ENCODE assay signal across 8 cellular contexts in genomic region chr2:109751572-109751971, GRCh38. TPM values are rescaled to one million over a fixed set of nuclear protein-coding genes. Genes with fewer than 3 reads are reported as not detected.
DNase-seq lines count a peak whose midpoint lies in the region; ATAC-seq, FAIRE-seq and TF ChIP-seq lines count a peak whose summit lies in the region.
"Not testable (repeated sequence)": the region's sequence is repeated elsewhere in the genome, so short reads cannot be mapped to it uniquely, and the experiment has no call there.

No MANE protein-coding gene starts in this region.

- H3K4me1 ChIP-seq in A549; DND-41 (ENCODE audit: insufficient read depth, low read length); GM23338 (ENCODE audit: insufficient read depth); Panc1 (ENCODE audit: control insufficient read depth, insufficient read depth, low read length); GM12878 (ENCODE audit: control insufficient read depth, insufficient read depth, low read length); K562 (replicated peaks in 1 of 2; ENCODE audit: control insufficient read depth in 2 of 2, insufficient read depth in 2 of 2, low read length in 2 of 2); HepG2 (ENCODE audit: insufficient read depth, low read length): not testable (repeated sequence)

- not testable (repeated sequence) for H3K9me3 Mint-ChIP-seq in GM23338, WTC11

- H3K9me1 ChIP-seq in K562 (ENCODE audit: control insufficient read depth, insufficient read depth, low read length) = not testable (repeated sequence)

- WGBS in A549 (ENCODE audit: missing lambda C conversion rate) = no CpG with 5 or more reads among the region's 6 CpGs
- no CpG with 5 or more reads among the region's 6 CpGs for WGBS in GM12878 (ENCODE audit: insufficient coverage, insufficient replicate concordance, low lambda C conversion rate, missing lambda C conversion rate)
- no CpG with 5 or more reads among the region's 6 CpGs for whole genome bisulfite sequencing in K562 (ENCODE audit: insufficient coverage, low coverage, missing lambda C conversion rate)
- no CpG with 5 or more reads among the region's 6 CpGs for WGBS in HepG2 (ENCODE audit: low lambda C conversion rate)

- not testable (repeated sequence) for H3K9me3 ChIP-seq in A549; DND-41 (ENCODE audit: insufficient read depth, low read length, severe bottlenecking); Panc1 (ENCODE audit: control insufficient read depth, insufficient read depth, low read depth, low read length); GM12878 (replicated peaks; ENCODE audit: control insufficient read depth, insufficient read depth, low read length); K562 (replicated peaks; ENCODE audit: control insufficient read depth, insufficient read depth, low read depth, low read length); HepG2 (ENCODE audit: low read length)

- H3K27ac Mint-ChIP-seq in GM23338, WTC11: not testable (repeated sequence)

- not testable (repeated sequence) for H3K9me2 ChIP-seq in GM23338 (ENCODE audit: insufficient read depth)

- not testable (repeated sequence) for H3K4me2 ChIP-seq in A549; DND-41 (ENCODE audit: insufficient read depth, low read length); GM23338; GM12878 (ENCODE audit: control insufficient read depth, insufficient read depth); K562 (ENCODE audit: insufficient read depth, low read length); HepG2 (ENCODE audit: low read depth, low read length)

- POLR2A ChIA-PET in A549 (lab: Yijun Ruan, JAX); Panc1 (lab: Charles Lee); WTC11 (lab: Charles Lee); GM12878 (lab: Charles Lee); K562 (lab: Yijun Ruan, JAX); HepG2 (lab: Yijun Ruan, JAX): not testable (repeated sequence)

- not testable (repeated sequence) for H3F3A ChIP-seq in GM23338 (replicated peaks; ENCODE audit: low read depth)

- not testable (repeated sequence) for FAIRE-seq in A549 (lab: Jason Lieb, UNC); GM12878 (lab: Jason Lieb, UNC); K562 (lab: Jason Lieb, UNC); HepG2 (lab: Jason Lieb, UNC)

- SMC1A ChIA-PET in GM12878 (lab: Charles Lee; ENCODE audit: uncharacterized antibody, unreplicated experiment) = not testable (repeated sequence)

- not testable (repeated sequence) for H3K9ac ChIP-seq in DND-41 (ENCODE audit: low read depth, low read length); GM12878 (ENCODE audit: control insufficient read depth, insufficient read depth, low read length); K562 (ENCODE audit: insufficient read depth in 1 of 2, low read depth in 2 of 2, low read length in 2 of 2); HepG2 (ENCODE audit: insufficient read depth, low read depth, low read length)

- not testable (repeated sequence) for TF ChIP-seq CTCF in A549 (IDR thresholded peaks at IDR 0.05); DND-41 (IDR thresholded peaks at IDR 0.05; ENCODE audit: borderline replicate concordance, extremely low read depth, low read length, poor library complexity, severe bottlenecking); GM23338 (conservative IDR thresholded peaks at IDR 0.05; ENCODE audit: low read depth in 2 of 2); Panc1 (IDR thresholded peaks at IDR 0.05); WTC11 (IDR thresholded peaks at IDR 0.05); GM12878 (IDR thresholded peaks at IDR 0.05 in 2 of 3, conservative IDR thresholded peaks at IDR 0.05 in 1 of 3; ENCODE audit: control insufficient read depth in 2 of 3, extremely low read depth in 1 of 3, insufficient read depth in 1 of 3, low read depth in 3 of 3, low read length in 3 of 3); K562 (IDR thresholded peaks at IDR 0.05 in 2 of 3, conservative IDR thresholded peaks at IDR 0.05 in 1 of 3; ENCODE audit: insufficient read depth in 2 of 3, low read depth in 1 of 3, low read length in 3 of 3); HepG2 (CRISPR knock-in tag; IDR thresholded peaks at IDR 0.05)

- not testable (repeated sequence) for H3K36me3 ChIP-seq in DND-41 (ENCODE audit: insufficient read depth, low read length); GM23338 (ENCODE audit: insufficient read depth); Panc1 (ENCODE audit: control insufficient read depth, insufficient read depth, low read length); GM12878 (ENCODE audit: control insufficient read depth in 2 of 2, insufficient read depth in 2 of 2, low read length in 1 of 2); K562 (ENCODE audit: control insufficient read depth, insufficient read depth, low read length); HepG2 (replicated peaks in 1 of 2; ENCODE audit: control insufficient read depth in 1 of 2, insufficient read depth in 2 of 2, low read length in 2 of 2)

- not testable (repeated sequence) for H3K36me3 Mint-ChIP-seq in GM23338 (ENCODE audit: low read depth); WTC11

- CTCF ChIA-PET in A549 (lab: Yijun Ruan, JAX); Panc1 (lab: Charles Lee); WTC11 (lab: Charles Lee); GM12878 (lab: Yijun Ruan, JAX); K562 (lab: Yijun Ruan, JAX; ENCODE audit: low intra/inter-chr PET ratio); HepG2 (lab: Yijun Ruan, JAX; ENCODE audit: low intra/inter-chr PET ratio, low total read pairs): not testable (repeated sequence)

- not testable (repeated sequence) for H3K4me1 Mint-ChIP-seq in GM23338, WTC11

- H3K27ac ChIP-seq in A549; DND-41 (ENCODE audit: low read length); GM23338 (ENCODE audit: low read depth); Panc1 (ENCODE audit: low read length); GM12878 (ENCODE audit: control insufficient read depth, insufficient read depth); K562 (ENCODE audit: extremely low read depth, low read depth, low read length); HepG2 (ENCODE audit: extremely low read length, insufficient read depth, low read length): not testable (repeated sequence)

- BruUV-seq in Panc1 (replicated peaks; lab: Mats Ljungman, UMichigan); GM12878 (replicated peaks; lab: Mats Ljungman, UMichigan); K562 (replicated peaks; lab: Mats Ljungman, UMichigan); HepG2 (replicated peaks; lab: Mats Ljungman, UMichigan): not testable (repeated sequence)

- in situ Hi-C loops in Panc1 (cut with HindIII; ENCODE audit: low pct_unique_long_range_greater_than_20kb, low sequenced_read_pairs); GM12878 (cut with MboI); K562 (cut with MboI); HepG2 (cut with HindIII; ENCODE audit: extremely low pct_ligation_motif_present, low pct_unique_long_range_greater_than_20kb): not testable (repeated sequence)

- intact Hi-C loops in Panc1 (cut with micrococcal nuclease; ENCODE audit: unreplicated experiment); GM12878 (cut with micrococcal nuclease; ENCODE audit: unreplicated experiment); K562 (cut with micrococcal nuclease); HepG2 (cut with micrococcal nuclease; ENCODE audit: unreplicated experiment): not testable (repeated sequence)

- not testable (repeated sequence) for TF ChIP-seq EP300 in A549 (IDR thresholded peaks at IDR 0.05); GM12878 (IDR thresholded peaks at IDR 0.05; ENCODE audit: borderline replicate concordance in 1 of 2, control insufficient read depth in 1 of 2, low read depth in 2 of 2, low read length in 2 of 2); K562 (IDR thresholded peaks at IDR 0.05; ENCODE audit: low read length); HepG2 (IDR thresholded peaks at IDR 0.05; ENCODE audit: low read depth in 2 of 2, low read length in 2 of 2); HepG2 (CRISPR knock-in tag; IDR thresholded peaks at IDR 0.05; ENCODE audit: borderline replicate concordance)

- H3K79me2 ChIP-seq in DND-41 (ENCODE audit: insufficient read depth, low read length); GM23338 (replicated peaks; ENCODE audit: insufficient read depth); GM12878 (ENCODE audit: control insufficient read depth, insufficient read depth, low read length); K562 (ENCODE audit: control insufficient read depth, insufficient read depth, low read length); HepG2 (ENCODE audit: insufficient read depth, low read length): not testable (repeated sequence)

- H3K4me3 ChIP-seq in A549; DND-41 (ENCODE audit: low read depth in 1 of 2, low read length in 2 of 2); GM23338; Panc1 (ENCODE audit: low read depth in 2 of 2, low read length in 2 of 2); GM12878; K562; HepG2 (replicated peaks in 1 of 3; ENCODE audit: insufficient read depth in 1 of 3, low read depth in 2 of 3, low read length in 3 of 3): not testable (repeated sequence)

- DNase-seq in A549 (ENCODE audit: low read depth in 1 of 2, low spot score in 1 of 2); DND-41; GM23338 (ENCODE audit: low spot score); Panc1 (ENCODE audit: low read depth, low spot score); WTC11 (ENCODE audit: low spot score); GM12878 (ENCODE audit: low read depth, low spot score); K562 (ENCODE audit: extremely low read depth in 1 of 4, low spot score in 3 of 4); HepG2 (ENCODE audit: low spot score): not testable (repeated sequence)

- H2AFZ ChIP-seq in DND-41 (ENCODE audit: low read depth, low read length); GM23338; GM12878 (ENCODE audit: control insufficient read depth, low read depth, low read length); K562 (ENCODE audit: low read depth, low read length); HepG2 (ENCODE audit: low read length): not testable (repeated sequence)

- H3K4me3 Mint-ChIP-seq in GM23338, WTC11: not testable (repeated sequence)

- not testable (repeated sequence) for TF ChIP-seq RAD21 in A549 (conservative IDR thresholded peaks at IDR 0.05 in 1 of 2, IDR thresholded peaks at IDR 0.05 in 1 of 2); GM12878 (IDR thresholded peaks at IDR 0.05; ENCODE audit: insufficient read depth, low read depth, low read length); K562 (CRISPR knock-in tag; conservative IDR thresholded peaks at IDR 0.05 in 1 of 2, IDR thresholded peaks at IDR 0.05 in 1 of 2); HepG2 (CRISPR knock-in tag; IDR thresholded peaks at IDR 0.05)

- not testable (repeated sequence) for H3K27me3 ChIP-seq in DND-41 (ENCODE audit: insufficient read depth, low read length, poor library complexity); GM23338 (ENCODE audit: insufficient read depth); Panc1 (ENCODE audit: control insufficient read depth, insufficient read depth, low read length); GM12878 (replicated peaks in 1 of 2; ENCODE audit: control insufficient read depth in 2 of 2, insufficient read depth in 2 of 2, low read length in 1 of 2); K562 (ENCODE audit: control insufficient read depth in 2 of 2, insufficient read depth in 2 of 2, low read length in 2 of 2); HepG2 (ENCODE audit: control insufficient read depth in 1 of 2, insufficient read depth in 2 of 2, low read length in 2 of 2)

- peak; percentile 54 to 68; a peak in 5 of 6 replicates for ATAC-seq in A549
- ATAC-seq in DND-41 (ENCODE audit: insufficient read depth, low read depth) = peak; percentile 49; the same call in 1 of the 3 replicates
- peak; percentile 79 for ATAC-seq in GM23338
- ATAC-seq in Panc1 = peak; percentile 62
- ATAC-seq in WTC11 = peak; percentile 69
- peak; percentile 34; the same call in 2 of the 3 replicates for ATAC-seq in GM12878
- peak; percentile 27; the same call in 2 of the 3 replicates for ATAC-seq in K562
- ATAC-seq in HepG2 = peak; percentile 46; the same call in 1 of the 3 replicates

- not testable (repeated sequence) for H4K20me1 ChIP-seq in DND-41 (ENCODE audit: insufficient read depth, low read length); GM23338 (replicated peaks; ENCODE audit: insufficient read depth); GM12878 (ENCODE audit: control insufficient read depth, insufficient read depth); K562 (replicated peaks; ENCODE audit: control insufficient read depth, insufficient read depth, low read length); HepG2 (ENCODE audit: insufficient read depth, low read length)

- H3K27me3 Mint-ChIP-seq in GM23338 (ENCODE audit: insufficient read depth, low read depth, poor library complexity); WTC11 (ENCODE audit: low read depth): not testable (repeated sequence)

- TF ChIP-seq POLR2A in A549 (IDR thresholded peaks at IDR 0.05; ENCODE audit: low read length); GM12878 (IDR thresholded peaks at IDR 0.05; ENCODE audit: low read depth, low read length); K562 (conservative IDR thresholded peaks at IDR 0.05); HepG2 (IDR thresholded peaks at IDR 0.05; ENCODE audit: insufficient read depth in 1 of 2, low read depth in 2 of 2, low read length in 2 of 2): not testable (repeated sequence)

- RAD21 ChIA-PET in GM12878 (lab: Charles Lee; ENCODE audit: unreplicated experiment) = not testable (repeated sequence)

RNA-seq across cellular contexts. Expression of gene RGPD5, which starts 42.5 kb away (rescaled TPM):
- polyA plus RNA-seq in A549 (2011; rRNA removed) (16.9 and 24.8 TPM in 2 replicates), A549 (2017; fragmentation: RNase III; extraction: RNeasy Plus Mini Kit Qiagen cat#74134 plus additional on column Dnase treatment) (9.8 to 10.8 TPM (median 9.9 TPM) in 3 replicates), GM23338 (2016; fragmentation: Nextera tagmentation; extraction: Ambion mirVana) (4.3 and 7.3 TPM in 2 replicates), GM12878 (2011; rRNA removed) (3.4 and 4.1 TPM in 2 replicates), GM12878 (2014; fragmentation: Illumina TruSeq; extraction: Trizol) (1.8 and 2.7 TPM in 2 replicates), GM12878 (2014; fragmentation: Nextera tagmentation; extraction: Ambion mirVana) (under 1 TPM; 0.13 to 0.72 TPM), GM12878 (2014; rRNA removed) (4.1 and 12.4 TPM in 2 replicates), GM12878 (2016; fragmentation: Nextera tagmentation; extraction: Ambion mirVana) (1 to 10 TPM; 3.1 to 4.9 TPM), K562 (2011; rRNA removed) (0.73 and 3.6 TPM in 2 replicates), K562 (2014; fragmentation: Illumina TruSeq; extraction: Trizol) (0.11 and 5.0 TPM in 2 replicates), K562 (2014; fragmentation: Nextera tagmentation; extraction: Ambion mirVana) (under 1 TPM; 0.30 to 0.77 TPM), K562 (2014; rRNA removed) (0.68 and 1.1 TPM in 2 replicates), HepG2 (2011; rRNA removed) (12.0 and 13.4 TPM in 2 replicates)
- polyA plus RNA-seq in A549 (2012; cell fraction: cytosol; rRNA removed) = 3.4 and 5.3 TPM in 2 replicates
- 8.5 and 14.5 TPM in 2 replicates for polyA plus RNA-seq in A549 (2012; cell fraction: nucleus; rRNA removed)
- 15.4 and 22.8 TPM in 2 replicates for polyA minus RNA-seq in A549 (2011; rRNA and poly(A)+ RNA removed)
- 15.4 and 18.0 TPM in 2 replicates for total RNA-seq in GM23338 (2014; rRNA removed; shearing (Covaris generic))
- total RNA-seq in Panc1 (2021; ENCODE audit: unreplicated experiment) (97.9 TPM), WTC11 (2021) (33.8 to 36.5 TPM (median 34.7 TPM) in 3 replicates), GM12878 (2014; rRNA removed) (6.7 and 8.2 TPM in 2 replicates), GM12878 (2014; rRNA removed; fragmentation: Illumina TruSeq; extraction: Trizol) (7.9 and 8.1 TPM in 2 replicates), GM12878 (2021) (9.6 and 14.1 TPM in 2 replicates), K562 (2014; rRNA removed) (0.45 and 8.8 TPM in 2 replicates), K562 (2014; rRNA removed; fragmentation: Illumina TruSeq; extraction: Trizol) (2.8 and 5.2 TPM in 2 replicates), K562 (2015; rRNA removed; fragmentation: Illumina TruSeq; extraction: Trizol) (3.0 and 5.5 TPM in 2 replicates), K562 (2021) (1.4 and 2.5 TPM in 2 replicates), HepG2 (2016; rRNA removed; fragmentation: Illumina TruSeq; extraction: Trizol) (9.4 and 16.4 TPM in 2 replicates)
- 18.3 TPM for polyA plus RNA-seq in Panc1 (2012; ENCODE audit: insufficient read length)
- total RNA-seq in GM12878 (2013; cell fraction: nucleolus; rRNA removed) = 304 and 368 TPM in 2 replicates
- polyA plus RNA-seq in GM12878 (2011; ENCODE audit: low read depth) = 0.38 TPM
- 1.4 and 1.7 TPM in 2 replicates for polyA plus RNA-seq in GM12878 (2011; cell fraction: cytosol; rRNA removed)
- 4.9 and 14.5 TPM in 2 replicates for polyA plus RNA-seq in GM12878 (2011; cell fraction: nucleus; rRNA removed)
- polyA plus RNA-seq in GM12878 (2012) = 1.4 and 3.7 TPM in 2 replicates
- polyA minus RNA-seq in GM12878 (2011; rRNA and poly(A)+ RNA removed) = 4.3 and 5.3 TPM in 2 replicates
- 2.2 TPM in 1 of 2 replicates, not detected in the other for polyA minus RNA-seq in GM12878 (2011; cell fraction: cytosol; rRNA and poly(A)+ RNA removed)
- 5.9 and 13.2 TPM in 2 replicates for polyA minus RNA-seq in GM12878 (2011; cell fraction: nucleus; rRNA and poly(A)+ RNA removed)
- 7.2 and 24.4 TPM in 2 replicates for total RNA-seq in K562 (2011; cell fraction: chromatin; rRNA removed; ENCODE audit: low replicate concordance)
- 4.5 and 5.7 TPM in 2 replicates for total RNA-seq in K562 (2011; cell fraction: nucleolus; rRNA removed)
- 12.9 and 15.2 TPM in 2 replicates for total RNA-seq in K562 (2011; cell fraction: nucleoplasm; rRNA removed)
- 0.04 TPM in 1 of 2 replicates, not detected in the other for polyA plus RNA-seq in K562 (2011; cell fraction: cytosol; rRNA removed)
- polyA plus RNA-seq in K562 (2011; cell fraction: nucleus; rRNA removed) = 2.5 and 3.4 TPM in 2 replicates
- polyA plus RNA-seq in K562 (2012) = 4.1 and 7.4 TPM in 2 replicates
- polyA minus RNA-seq in K562 (2011; rRNA and poly(A)+ RNA removed) = 5.7 and 7.3 TPM in 2 replicates
- 4.2 TPM in 1 of 2 replicates, not detected in the other for polyA minus RNA-seq in K562 (2011; cell fraction: cytosol; rRNA and poly(A)+ RNA removed)
- 3.0 and 4.0 TPM in 2 replicates for polyA minus RNA-seq in K562 (2011; cell fraction: nucleus; rRNA and poly(A)+ RNA removed)
- 2.0 and 5.9 TPM in 2 replicates for total RNA-seq in HepG2 (2016; cell fraction: cytosol; rRNA removed; fragmentation: Illumina TruSeq; extraction: Trizol; ENCODE audit: low read depth)
- total RNA-seq in HepG2 (2016; cell fraction: insoluble cytoplasmic fraction; rRNA removed; fragmentation: Illumina TruSeq; extraction: Trizol) = 14.9 and 24.6 TPM in 2 replicates
- total RNA-seq in HepG2 (2016; cell fraction: membrane; rRNA removed; fragmentation: Illumina TruSeq; extraction: Trizol) = 1.9 and 3.4 TPM in 2 replicates
- 35.4 and 37.7 TPM in 2 replicates for total RNA-seq in HepG2 (2016; cell fraction: nucleus; rRNA removed; fragmentation: Illumina TruSeq; extraction: Trizol)
- 4.7 and 13.0 TPM in 2 replicates for polyA plus RNA-seq in HepG2 (2011; cell fraction: cytosol; rRNA removed)
- 22.3 and 25.1 TPM in 2 replicates for polyA plus RNA-seq in HepG2 (2011; cell fraction: nucleus; rRNA removed)
- 4.0 and 4.8 TPM in 2 replicates for polyA plus RNA-seq in HepG2 (2012)
- not detected in 2 replicates for polyA plus RNA-seq in HepG2 (2016; cell fraction: cytosol; fragmentation: Illumina TruSeq; extraction: Trizol; ENCODE audit: low read depth)
- 2.3 and 3.8 TPM in 2 replicates for polyA plus RNA-seq in HepG2 (2016; cell fraction: insoluble cytoplasmic fraction; fragmentation: Illumina TruSeq; extraction: Trizol; ENCODE audit: low read depth)
- polyA plus RNA-seq in HepG2 (2016; cell fraction: membrane; fragmentation: Illumina TruSeq; extraction: Trizol; ENCODE audit: low read depth) = 0.05 TPM in 1 of 2 replicates, not detected in the other
- 23.4 and 31.9 TPM in 2 replicates for polyA plus RNA-seq in HepG2 (2016; cell fraction: nucleus; fragmentation: Illumina TruSeq; extraction: Trizol; ENCODE audit: insufficient read depth, low read depth)
- 5.1 and 19.6 TPM in 2 replicates for polyA minus RNA-seq in HepG2 (2011; rRNA and poly(A)+ RNA removed; ENCODE audit: low replicate concordance)
- polyA minus RNA-seq in HepG2 (2011; cell fraction: cytosol; rRNA and poly(A)+ RNA removed) = 12.8 and 13.6 TPM in 2 replicates
- 88.1 and 122 TPM in 2 replicates for polyA minus RNA-seq in HepG2 (2011; cell fraction: nucleus; rRNA and poly(A)+ RNA removed)

Comparison
In these comparisons a context has a peak if more than half of its experiments do, and no peak if none do; other contexts are left out.
1. ATAC-seq: peak in every context shown above with its lines; median percentile 79 in GM23338; 69 in WTC11; 62 in Panc1; 61 in A549; 49 in DND-41; 46 in HepG2; 34 in GM12878; 27 in K562.